In genomic region chr11:19800714-19801519, GRCh38 we compare ENCODE assay signal across 1 cellular context.
TF ChIP-seq lines count a peak whose summit lies in the region.

No MANE protein-coding gene starts in this region.

TF ChIP-seq in GM23338, 12 proteins besides CTCF, POLR2A, EP300 and RAD21 (continued from another document):
- no peak for TF ChIP-seq ZNF462 (CRISPR knock-in tag; IDR thresholded peaks at IDR 0.05)
- TF ChIP-seq EZH2 (IDR thresholded peaks at IDR 0.05; ENCODE audit: low read depth, unreplicated experiment) = no peak
